ENCODE assay signal across 14 cellular contexts in the genomic region with DNA sequence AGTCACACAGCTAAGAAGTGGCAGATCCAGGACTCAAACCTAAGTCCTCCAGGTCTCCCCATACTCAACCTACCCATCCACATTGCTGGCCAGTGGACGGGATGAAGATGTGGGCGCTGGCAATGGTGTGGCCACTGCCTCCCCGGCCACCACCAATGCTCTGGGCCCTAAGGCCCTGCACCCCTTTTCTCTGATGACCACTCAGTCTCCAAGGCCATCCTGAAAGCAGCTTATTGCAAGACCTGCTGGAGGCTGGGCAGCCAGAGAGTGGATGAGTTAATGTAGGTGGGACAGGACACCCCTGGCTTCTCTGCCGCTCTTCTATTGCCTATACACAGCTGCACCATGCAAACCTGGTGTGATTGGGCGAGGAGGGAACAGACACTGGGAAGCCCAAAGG.
DNase-seq lines count a peak whose midpoint lies in the region; ATAC-seq and TF ChIP-seq lines count a peak whose summit lies in the region.
"Had no signal": no experiment of that assay in that cellular context is flagged by ENCODE, and none has a peak within 500 bp of the region (broad histone marks: within the 10 kb centered on the region; RNA-seq: fewer than 3 reads in every experiment).

No MANE protein-coding gene starts in this region.

- peak overlapping the region; percentile 83 for H3K27ac Mint-ChIP-seq in activated CD8-positive, alpha-beta memory T cell treated with anti-CD3 and anti-CD28 coated beads, Interleukin-2, amount 10 ng/mL, durations not matched to agents 7 days and 5 days
- H3K27ac Mint-ChIP-seq in activated B cell treated with CpG ODN at 0.5 μM for 24 hours, result peak overlapping the region; percentile 90
- H3K27ac Mint-ChIP-seq in effector memory CD8-positive, alpha-beta T cell, result peak overlapping the region; percentile 93 to 96
- H3K27ac Mint-ChIP-seq in stimulated activated memory B cell treated with anti-CD40 and anti-IgM and Interleukin-4, amounts not matched to agents 10 μg/mL and 1 μg/mL and 100 μg/mL, for 72 hours, result peak overlapping the region; percentile 78
- H3K27ac Mint-ChIP-seq: nephron had no signal

- peaks cover 51% of the 10 kb centered on the region for H3K4me1 Mint-ChIP-seq in activated CD8-positive, alpha-beta memory T cell treated with anti-CD3 and anti-CD28 coated beads, Interleukin-2, amount 10 ng/mL, durations not matched to agents 7 days and 5 days
- H3K4me1 Mint-ChIP-seq in activated B cell treated with CpG ODN at 0.5 μM for 24 hours, result peaks cover 85% of the 10 kb centered on the region
- H3K4me1 Mint-ChIP-seq in effector memory CD8-positive, alpha-beta T cell (ENCODE audit: low read depth in 2 of 2), result peaks cover 42 to 55% of the 10 kb centered on the region in 2 donors
- peaks cover 80% of the 10 kb centered on the region for H3K4me1 Mint-ChIP-seq in stimulated activated memory B cell treated with anti-CD40 and anti-IgM and Interleukin-4, amounts not matched to agents 10 μg/mL and 1 μg/mL and 100 μg/mL, for 72 hours

- no peaks in the 10 kb centered on the region for H3K36me3 Mint-ChIP-seq in activated CD8-positive, alpha-beta memory T cell treated with anti-CD3 and anti-CD28 coated beads, Interleukin-2, amount 10 ng/mL, durations not matched to agents 7 days and 5 days
- no peaks in the 10 kb centered on the region for H3K36me3 Mint-ChIP-seq in activated B cell treated with CpG ODN at 0.5 μM for 24 hours (ENCODE audit: low read depth)
- no peaks in the 10 kb centered on the region for H3K36me3 Mint-ChIP-seq in effector memory CD8-positive, alpha-beta T cell (ENCODE audit: insufficient read depth)
- H3K36me3 Mint-ChIP-seq in stimulated activated memory B cell treated with anti-CD40 and anti-IgM and Interleukin-4, amounts not matched to agents 10 μg/mL and 1 μg/mL and 100 μg/mL, for 72 hours, result no peaks in the 10 kb centered on the region

- DNase-seq in activated CD8-positive, alpha-beta memory T cell treated with anti-CD3 and anti-CD28 coated beads, Interleukin-2, amount 10 ng/mL, durations not matched to agents 7 days and 5 days, result no peak
- DNase-seq in activated CD8-positive, alpha-beta memory T cell treated with anti-CD3 and anti-CD28 coated beads, Interleukin-2, amount 50 U/mL, for 4 hours, result no peak
- DNase-seq in activated B cell treated with CpG ODN at 0.5 μM for 24 hours, result no peak
- no peak for DNase-seq in effector memory CD8-positive, alpha-beta T cell
- DNase-seq in UCSD-AML1 (lab: John Stamatoyannopoulos, UW; ENCODE audit: unreplicated experiment), result no peak
- DNase-seq in iPS-NIHi7 (ENCODE audit: extremely low spot score), result no peak
- DNase-seq in NCI-H345 (lab: John Stamatoyannopoulos, UW), result no peak
- DNase-seq: Caco-2, NCI-H1436 treated with DMSO at 0.1 percent for 48 hours, NCI-H226, SJCRH30, tibial artery had no signal

- no peaks in the 10 kb centered on the region for H3K27me3 Mint-ChIP-seq in activated CD8-positive, alpha-beta memory T cell treated with anti-CD3 and anti-CD28 coated beads, Interleukin-2, amount 10 ng/mL, durations not matched to agents 7 days and 5 days
- H3K27me3 Mint-ChIP-seq in activated B cell treated with CpG ODN at 0.5 μM for 24 hours, result no peaks in the 10 kb centered on the region
- no peaks in the 10 kb centered on the region for H3K27me3 Mint-ChIP-seq in effector memory CD8-positive, alpha-beta T cell
- no peaks in the 10 kb centered on the region for H3K27me3 Mint-ChIP-seq in stimulated activated memory B cell treated with anti-CD40 and anti-IgM and Interleukin-4, amounts not matched to agents 10 μg/mL and 1 μg/mL and 100 μg/mL, for 72 hours

- no peak for ATAC-seq in activated CD8-positive, alpha-beta memory T cell treated with anti-CD3 and anti-CD28 coated beads, Interleukin-2, amount 10 ng/mL, durations not matched to agents 7 days and 5 days
- ATAC-seq in activated B cell treated with CpG ODN at 0.5 μM for 24 hours (ENCODE audit: low read depth), result no peak
- no peak for ATAC-seq in effector memory CD8-positive, alpha-beta T cell (replicated peaks)
- ATAC-seq in stimulated activated memory B cell treated with anti-CD40 and anti-IgM and Interleukin-4, amounts not matched to agents 10 μg/mL and 1 μg/mL and 100 μg/mL, for 72 hours, result no peak

- no peak for TF ChIP-seq CTCF in activated B cell treated with CpG ODN at 0.5 μM for 24 hours (IDR thresholded peaks at IDR 0.05)

- no peaks in the 10 kb centered on the region for H3K9me3 Mint-ChIP-seq in activated CD8-positive, alpha-beta memory T cell treated with anti-CD3 and anti-CD28 coated beads, Interleukin-2, amount 10 ng/mL, durations not matched to agents 7 days and 5 days (ENCODE audit: low read depth)
- no peaks in the 10 kb centered on the region for H3K9me3 Mint-ChIP-seq in activated B cell treated with CpG ODN at 0.5 μM for 24 hours
- no peaks in the 10 kb centered on the region for H3K9me3 Mint-ChIP-seq in effector memory CD8-positive, alpha-beta T cell
- no peaks in the 10 kb centered on the region for H3K9me3 Mint-ChIP-seq in stimulated activated memory B cell treated with anti-CD40 and anti-IgM and Interleukin-4, amounts not matched to agents 10 μg/mL and 1 μg/mL and 100 μg/mL, for 72 hours
- H3K9me3 Mint-ChIP-seq: nephron had no signal

- POLR2A ChIA-PET in activated B cell treated with CpG ODN at 0.5 μM for 24 hours (lab: Charles Lee), result interaction anchor here (3.9 to 8.0 kb wide), 2 partner anchors 10 to 12 kb away, joined by 33 to 122 read pairs; no protein-coding TSS in a partner anchor

- intact Hi-C loops in activated B cell treated with CpG ODN at 0.5 μM for 24 hours (cut with micrococcal nuclease), result no loop called here

- CTCF ChIA-PET in activated CD8-positive, alpha-beta memory T cell treated with anti-CD3 and anti-CD28 coated beads, Interleukin-2, amount 10 ng/mL, durations not matched to agents 7 days and 5 days (lab: Charles Lee), result interaction anchor here (1.3 to 4.1 kb wide), 2 partner anchors 10 kb away, joined by 3 to 23 read pairs; no protein-coding TSS in a partner anchor
- CTCF ChIA-PET in activated B cell treated with CpG ODN at 0.5 μM for 24 hours (lab: Charles Lee), result no interaction called here

- no peak overlapping the region for H3K4me3 Mint-ChIP-seq in activated CD8-positive, alpha-beta memory T cell treated with anti-CD3 and anti-CD28 coated beads, Interleukin-2, amount 10 ng/mL, durations not matched to agents 7 days and 5 days
- peak overlapping the region; percentile 11 for H3K4me3 Mint-ChIP-seq in activated B cell treated with CpG ODN at 0.5 μM for 24 hours
- H3K4me3 Mint-ChIP-seq in effector memory CD8-positive, alpha-beta T cell, result peak overlapping the region; percentile 81
- H3K4me3 Mint-ChIP-seq in stimulated activated memory B cell treated with anti-CD40 and anti-IgM and Interleukin-4, amounts not matched to agents 10 μg/mL and 1 μg/mL and 100 μg/mL, for 72 hours, result no peak overlapping the region
- H3K4me3 Mint-ChIP-seq: nephron had no signal

Comparison
In these comparisons a context has a peak if more than half of its experiments do, and no peak if none do; other contexts are left out.
1. H3K4me3 Mint-ChIP-seq: peak in activated B cell treated with CpG ODN at 0.5 μM for 24 hours (single experiment) and effector memory CD8-positive, alpha-beta T cell (2 of 2); none in activated CD8-positive, alpha-beta memory T cell treated with anti-CD3 and anti-CD28 coated beads, Interleukin-2, amount 10 ng/mL, durations not matched to agents 7 days and 5 days (single experiment) and stimulated activated memory B cell treated with anti-CD40 and anti-IgM and Interleukin-4, amounts not matched to agents 10 μg/mL and 1 μg/mL and 100 μg/mL, for 72 hours (single experiment).
2. Peak in every context shown above with its lines, with median percentiles within 50 percentile points of each other: H3K27ac Mint-ChIP-seq.